Comparison of ENCODE assay signal across 15 cellular contexts in the genomic region with DNA sequence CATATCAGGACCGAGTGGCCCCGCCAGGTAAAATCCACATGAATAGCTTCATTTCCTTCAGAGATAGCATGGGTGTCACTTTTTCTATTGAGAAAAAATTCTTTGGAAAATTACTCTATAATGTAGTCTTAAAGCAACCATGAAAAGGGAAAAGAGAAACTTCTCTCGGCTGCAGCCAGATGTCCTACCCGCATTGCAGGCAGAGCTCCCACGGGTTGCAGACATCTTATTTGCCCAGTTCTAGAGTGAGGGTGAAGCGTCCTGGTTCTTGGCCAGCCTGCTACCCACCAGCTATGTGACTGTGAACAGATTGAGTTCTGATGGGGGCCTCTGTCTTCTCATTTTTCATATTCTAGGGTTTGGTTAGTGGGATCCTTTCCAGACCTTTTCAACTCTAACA. TPM values are rescaled to one million over a fixed set of nuclear protein-coding genes. Genes with fewer than 3 reads are reported as not detected.
A peak's percentile ranks its signal among the peaks of the same experiment; 100 is the strongest.
DNase-seq lines count a peak whose midpoint lies in the region; ATAC-seq and TF ChIP-seq lines count a peak whose summit lies in the region.
"Had no signal": no experiment of that assay in that cellular context is flagged by ENCODE, and none has a peak within 500 bp of the region (broad histone marks: within the 10 kb centered on the region; RNA-seq: fewer than 3 reads in every experiment).

No MANE protein-coding gene starts in this region.

- peak overlapping the region; percentile 91 for H3K4me3 Mint-ChIP-seq in Calu3 (ENCODE audit: low read depth, unreplicated experiment)
- H3K4me3 Mint-ChIP-seq in activated T-cell treated with anti-CD3 and anti-CD28 coated beads, Interleukin-2, amount 50 U/mL, for 72 hours: no peak overlapping the region
- H3K4me3 Mint-ChIP-seq: activated CD4-positive, alpha-beta memory T cell treated with anti-CD3 and anti-CD28 coated beads, Interleukin-2, amount 10 ng/mL, durations not matched to agents 7 days and 5 days had no signal

- TF ChIP-seq CTCF in Calu3 (IDR thresholded peaks at IDR 0.05; ENCODE audit: unreplicated experiment) (no peak), astrocyte of the cerebellum (IDR thresholded peaks at IDR 0.05; ENCODE audit: low read depth, low read length, missing control alignments) (peak; percentile 15), hepatocyte (IDR thresholded peaks at IDR 0.05; ENCODE audit: poor library complexity) (peak; percentile 10), retinal pigment epithelial cell (conservative IDR thresholded peaks at IDR 0.05; ENCODE audit: low read depth, low read length) (peak; percentile 4)

- H3K4me3 ChIP-seq in astrocyte of the cerebellum (ENCODE audit: low read depth, low read length) (no peak overlapping the region), hepatocyte (peak overlapping the region; percentile 2), retinal pigment epithelial cell (ENCODE audit: low read length) (peak overlapping the region; percentile 100)
- H3K4me3 ChIP-seq: ascending aorta had no signal

- no peak for DNase-seq in Calu3
- DNase-seq in astrocyte of the cerebellum (ENCODE audit: low read depth): no peak
- DNase-seq in hepatocyte (ENCODE audit: low spot score): no peak
- DNase-seq in retinal pigment epithelial cell (ENCODE audit: low read depth): no peak
- no peak for DNase-seq in activated T-cell treated with anti-CD3 and anti-CD28 coated beads, Interleukin-2, amount 50 U/mL, for 72 hours
- no peak for DNase-seq in NCI-H524 treated with DMSO at 0.1 percent for 48 hours (lab: John Stamatoyannopoulos, UW)
- no peak for DNase-seq in NCI-H446 treated with DMSO at 0.1 percent for 48 hours (lab: John Stamatoyannopoulos, UW)
- DNase-seq: activated CD4-positive, alpha-beta memory T cell treated with anti-CD3 and anti-CD28 coated beads, Interleukin-2, amount 10 ng/mL, durations not matched to agents 7 days and 5 days; DMS79 treated with DMSO at 0.1 percent for 48 hours; hippocampal formation; NCI-H2081 treated with DMSO at 0.1 percent for 48 hours; stimulated activated CD4-positive, alpha-beta T cell treated with anti-CD3 and anti-CD28 coated beads, Interleukin-1b, Interleukin-23, amount 100 ng/mL, for 48 hours; stimulated activated CD8-positive, alpha-beta memory T cell treated with anti-CD3 and anti-CD28 coated beads, Interleukin-4, amount 100 ng/mL, for 48 hours had no signal

- peaks cover 72% of the 10 kb centered on the region for H3K4me1 Mint-ChIP-seq in Calu3 (ENCODE audit: low read depth, unreplicated experiment)
- peaks cover 48% of the 10 kb centered on the region for H3K4me1 Mint-ChIP-seq in activated T-cell treated with anti-CD3 and anti-CD28 coated beads, Interleukin-2, amount 50 U/mL, for 72 hours (ENCODE audit: low read depth)

- intact Hi-C loops in Calu3 (cut with micrococcal nuclease; ENCODE audit: unreplicated experiment): no loop called here

- CTCF ChIA-PET in Calu3 (lab: Charles Lee): interaction anchor here (0.5 to 5.0 kb wide), 7 partner anchors 33 to 712 kb away, joined by 3 to 34 read pairs (median 4); no protein-coding TSS in a partner anchor

- no peaks in the 10 kb centered on the region for H3K9me3 Mint-ChIP-seq in Calu3 (ENCODE audit: low read depth, unreplicated experiment)
- no peaks in the 10 kb centered on the region for H3K9me3 Mint-ChIP-seq in activated T-cell treated with anti-CD3 and anti-CD28 coated beads, Interleukin-2, amount 50 U/mL, for 72 hours
- H3K9me3 Mint-ChIP-seq: activated CD4-positive, alpha-beta memory T cell treated with anti-CD3 and anti-CD28 coated beads, Interleukin-2, amount 10 ng/mL, durations not matched to agents 7 days and 5 days had no signal

- H4K20me1 ChIP-seq in hepatocyte (ENCODE audit: insufficient read depth, poor library complexity, severe bottlenecking): peaks cover 16% of the 10 kb centered on the region

- H3K36me3 Mint-ChIP-seq in Calu3 (ENCODE audit: insufficient read depth, unreplicated experiment): peaks cover 100% of the 10 kb centered on the region
- peaks cover 0 to 9% of the 10 kb centered on the region in 2 donors for H3K36me3 Mint-ChIP-seq in activated T-cell treated with anti-CD3 and anti-CD28 coated beads, Interleukin-2, amount 50 U/mL, for 72 hours (ENCODE audit: insufficient read depth in 2 of 2)

- ATAC-seq in activated T-cell treated with anti-CD3 and anti-CD28 coated beads, Interleukin-2, amount 50 U/mL, for 72 hours (replicated peaks in 1 of 2): no peak
- no peak for ATAC-seq in GM19452 (IDR thresholded peaks at IDR 0.05; ENCODE audit: unreplicated experiment)

- H3K27me3 ChIP-seq in hepatocyte: no peaks in the 10 kb centered on the region
- H3K27me3 ChIP-seq: ascending aorta had no signal

- H3K9me3 ChIP-seq in hepatocyte (ENCODE audit: low read depth): no peaks in the 10 kb centered on the region
- H3K9me3 ChIP-seq: ascending aorta had no signal

- H3K4me2 ChIP-seq in hepatocyte: peak overlapping the region; percentile 74

- WGBS in hepatocyte (ENCODE audit: low lambda C conversion rate, missing lambda C conversion rate): 73% methylated on average over 6 of the region's 6 CpGs

- H3K79me2 ChIP-seq in hepatocyte: peaks cover 95% of the 10 kb centered on the region

- no peaks in the 10 kb centered on the region for H3K27me3 Mint-ChIP-seq in Calu3 (ENCODE audit: unreplicated experiment)
- no peaks in the 10 kb centered on the region for H3K27me3 Mint-ChIP-seq in activated T-cell treated with anti-CD3 and anti-CD28 coated beads, Interleukin-2, amount 50 U/mL, for 72 hours (ENCODE audit: low read depth)

- H3K4me1 ChIP-seq in hepatocyte (ENCODE audit: insufficient read depth): peaks cover 35% of the 10 kb centered on the region

- in situ Hi-C loops in astrocyte of the cerebellum (cut with HindIII; ENCODE audit: low sequenced_read_pairs): loop anchor here (25.0 kb wide), 1 partner anchor 474 kb away; no protein-coding TSS in a partner anchor

- H3K27ac Mint-ChIP-seq in Calu3 (ENCODE audit: unreplicated experiment): no peak overlapping the region
- no peak overlapping the region for H3K27ac Mint-ChIP-seq in activated T-cell treated with anti-CD3 and anti-CD28 coated beads, Interleukin-2, amount 50 U/mL, for 72 hours
- H3K27ac Mint-ChIP-seq: activated CD4-positive, alpha-beta memory T cell treated with anti-CD3 and anti-CD28 coated beads, Interleukin-2, amount 10 ng/mL, durations not matched to agents 7 days and 5 days had no signal

- peak overlapping the region; percentile 95 for H3K27ac ChIP-seq in hepatocyte
- H3K27ac ChIP-seq: ascending aorta had no signal

- no peak overlapping the region for H2AFZ ChIP-seq in hepatocyte

- peaks cover 4% of the 10 kb centered on the region for H3K36me3 ChIP-seq in hepatocyte (replicated peaks; ENCODE audit: insufficient read depth, low read depth)

- H3K9me2 ChIP-seq in hepatocyte (replicated peaks; ENCODE audit: insufficient read depth): no peaks in the 10 kb centered on the region

- TSS peak; percentile 0 for BruUV-seq in Calu3 (replicated peaks; lab: Mats Ljungman, UMichigan)

RNA-seq across cellular contexts. Expression of gene ATP1B1, which starts 5.0 kb away (rescaled TPM):
- total RNA-seq in Calu3 (2022) (621 and 626 TPM in 2 replicates), hepatocyte (362 and 379 TPM in 2 replicates)
- 123 and 128 TPM in 2 replicates for polyA plus RNA-seq in hepatocyte
- 1 to 10 TPM; 3.3 to 8.1 TPM for total RNA-seq in activated T-cell treated with anti-CD3 and anti-CD28 coated beads, Interleukin-2, amount 50 U/mL, for 72 hours

Comparison
In these comparisons a context has a peak if more than half of its experiments do, and no peak if none do; other contexts are left out.
1. RNA of gene ATP1B1, which starts 5.0 kb away (total RNA-seq): 621 to 626 TPM in Calu3 and 362 to 379 TPM in hepatocyte; 3.3 to 8.1 TPM in activated T-cell treated with anti-CD3 and anti-CD28 coated beads, Interleukin-2, amount 50 U/mL, for 72 hours; every median in the first group is over 10 times any median in the second.